8 cellular contexts compared by ENCODE assay signal in genomic region chr7:139118234-139118802, GRCh38. TPM values are rescaled to one million over a fixed set of nuclear protein-coding genes. Genes with fewer than 3 reads are reported as not detected.
DNase-seq lines count a peak whose midpoint lies in the region; ATAC-seq and TF ChIP-seq lines count a peak whose summit lies in the region.

No MANE protein-coding gene starts in this region.

- DNase-seq in CD1c-positive myeloid dendritic cell (ENCODE audit: extremely low spot score), result peak; percentile 68
- peak; percentile 58 for DNase-seq in SKM-1 (lab: John Stamatoyannopoulos, UW; ENCODE audit: unreplicated experiment)
- DNase-seq in fibroblast of the aortic adventitia (ENCODE audit: low read depth), result peak; percentile 61
- no peak for DNase-seq in NCI-H1694 (lab: John Stamatoyannopoulos, UW)
- no peak for DNase-seq in NCI-H2029 (lab: John Stamatoyannopoulos, UW)
- DNase-seq in GDM1 (lab: John Stamatoyannopoulos, UW), result no peak

- ATAC-seq in GM19023 (IDR thresholded peaks at IDR 0.05; ENCODE audit: unreplicated experiment) (peak; percentile 68), HG03060 (IDR thresholded peaks at IDR 0.05; ENCODE audit: low read depth, unreplicated experiment) (peak; percentile 57)

- no peak for TF ChIP-seq CTCF in fibroblast of the aortic adventitia (IDR thresholded peaks at IDR 0.05; ENCODE audit: insufficient read depth, low read length)

- no peak overlapping the region for H3K4me3 ChIP-seq in fibroblast of the aortic adventitia (ENCODE audit: low read depth, low read length)

RNA-seq across cellular contexts. Expression of gene ZC3HAV1, which starts 8.8 kb away (rescaled TPM):
- 20.0 and 55.4 TPM in 2 replicates for total RNA-seq in fibroblast of the aortic adventitia (ENCODE audit: low replicate concordance)

Comparison
In these comparisons a context has a peak if more than half of its experiments do, and no peak if none do; other contexts are left out.
1. DNase-seq: peak in CD1c-positive myeloid dendritic cell (single experiment), SKM-1 (single experiment) and fibroblast of the aortic adventitia (single experiment); none in NCI-H1694 (single experiment), NCI-H2029 (single experiment) and GDM1 (single experiment).